Comparison of ENCODE assay signal across 9 cellular contexts in genomic region chr11:67985302-67985701, GRCh38. TPM values are rescaled to one million over a fixed set of nuclear protein-coding genes. Genes with fewer than 3 reads are reported as not detected.
"Had no signal": no experiment of that assay in that cellular context is flagged by ENCODE, and none has a peak within 500 bp of the region (broad histone marks: within the 10 kb centered on the region; RNA-seq: fewer than 3 reads in every experiment).

No MANE protein-coding gene starts in this region.

RNA-seq across cellular contexts. Expression of gene ALDH3B1, which starts 24.8 kb away (rescaled TPM):
- total RNA-seq: activated CD4-positive, alpha-beta memory T cell treated with anti-CD3 and anti-CD28 coated beads for 36 hours; activated CD4-positive, alpha-beta memory T cell treated with anti-CD3 and anti-CD28 coated beads, Interleukin-2, amount 10 ng/mL, durations not matched to agents 7 days and 5 days; activated CD4-positive, alpha-beta T cell treated with anti-CD3 and anti-CD28 coated beads for 36 hours; activated CD4-positive, alpha-beta T cell treated with anti-CD3 and anti-CD28 coated beads, Interleukin-2, amount 10 ng/mL, durations not matched to agents 24 days and 14 days; activated CD8-positive, alpha-beta memory T cell treated with anti-CD3 and anti-CD28 coated beads for 36 hours; activated CD8-positive, alpha-beta memory T cell treated with anti-CD3 and anti-CD28 coated beads, Interleukin-2, amount 10 ng/mL, durations not matched to agents 7 days and 5 days; activated CD8-positive, alpha-beta T cell treated with anti-CD3 and anti-CD28 coated beads, Interleukin-2, amount 10 ng/mL, durations not matched to agents 7 days and 5 days; T-helper 1 cell treated with Interleukin-12 subunit alpha and Interleukin-12 subunit beta and Interleukin-4 antibody, amounts not matched to agents 30 ng/mL and 1 ng/mL, for 36 hours; T-helper 2 cell treated with Interferon-gamma antibody and Interleukin-4, amounts not matched to agents 100 ng/mL and 5 ng/mL, for 36 hours had no signal
